Comparison of ENCODE assay signal across 9 cellular contexts in the genomic region with DNA sequence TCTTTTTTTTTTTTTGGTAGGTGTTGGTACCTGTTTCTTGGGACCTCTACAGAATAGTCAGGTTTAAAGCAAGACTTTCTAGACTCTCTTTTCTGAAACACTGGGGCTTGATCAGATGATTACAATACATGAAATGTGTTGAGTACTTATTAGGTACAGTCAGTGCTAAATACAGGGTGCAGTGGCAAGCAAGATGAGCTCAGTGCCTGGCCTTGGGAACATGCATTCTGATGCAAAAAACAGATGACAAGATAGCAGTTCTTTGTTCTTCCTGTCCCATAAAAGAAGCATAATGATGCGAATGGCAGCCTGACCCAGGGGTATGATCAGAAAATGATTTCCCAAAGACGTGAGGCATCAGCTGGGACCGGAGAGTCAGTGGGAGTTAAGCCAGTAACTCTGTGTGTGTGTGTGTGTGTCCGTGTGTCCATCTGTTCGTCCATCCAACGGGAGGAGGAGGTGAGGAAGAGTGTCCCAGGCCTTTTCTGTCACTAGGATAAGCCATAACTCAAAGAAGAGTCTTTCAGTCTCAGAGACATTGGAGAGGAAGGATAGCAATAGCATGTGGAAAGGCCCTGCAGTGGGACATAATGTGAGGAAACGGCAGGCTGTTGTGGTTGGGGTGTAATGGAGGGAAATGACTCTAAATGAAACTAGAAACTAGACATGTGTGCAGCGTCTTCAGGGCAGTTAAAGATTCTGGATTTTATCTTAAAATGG. TPM values are rescaled to one million over a fixed set of nuclear protein-coding genes. Genes with fewer than 3 reads are reported as not detected.
A peak's percentile ranks its signal among the peaks of the same experiment; 100 is the strongest.
DNase-seq lines count a peak whose midpoint lies in the region; ATAC-seq and TF ChIP-seq lines count a peak whose summit lies in the region.
"Had no signal": no experiment of that assay in that cellular context is flagged by ENCODE, and none has a peak within 500 bp of the region (broad histone marks: within the 10 kb centered on the region; RNA-seq: fewer than 3 reads in every experiment).

No MANE protein-coding gene starts in this region.

- peaks cover 18 to 25% of the 10 kb centered on the region in 2 donors for H3K4me1 Mint-ChIP-seq in effector memory CD8-positive, alpha-beta T cell (ENCODE audit: low read depth in 2 of 2)

- DNase-seq in effector memory CD8-positive, alpha-beta T cell = peak in 1 of 3 experiments; percentile 3
- no peak for DNase-seq in psoas muscle
- no peak for DNase-seq in colonic mucosa
- no peak for DNase-seq in smooth muscle cell (lab: John Stamatoyannopoulos, UW; ENCODE audit: unreplicated experiment)
- no peak for DNase-seq in H7
- DNase-seq: heart left ventricle had no signal

- peak overlapping the region; percentile 67 to 68 for H3K4me3 Mint-ChIP-seq in effector memory CD8-positive, alpha-beta T cell

- H3F3A ChIP-seq in smooth muscle cell (ENCODE audit: low read depth) = no peaks in the 10 kb centered on the region

- H3K27ac Mint-ChIP-seq in effector memory CD8-positive, alpha-beta T cell = peak overlapping the region; percentile 35 to 85

- no peaks in the 10 kb centered on the region for H3K27me3 ChIP-seq in psoas muscle (ENCODE audit: insufficient read depth in 3 of 3, low read length in 2 of 3)
- H3K27me3 ChIP-seq in colonic mucosa = no peaks in the 10 kb centered on the region
- H3K27me3 ChIP-seq in smooth muscle cell (ENCODE audit: low read depth) = no peaks in the 10 kb centered on the region
- no peaks in the 10 kb centered on the region for H3K27me3 ChIP-seq in H7 (ENCODE audit: control insufficient read depth, insufficient read depth, low read length)
- H3K27me3 ChIP-seq: heart left ventricle had no signal

- H3K4me3 ChIP-seq in psoas muscle (no peak overlapping the region), colonic mucosa (no peak overlapping the region), smooth muscle cell (no peak overlapping the region), H7 (ENCODE audit: insufficient read depth, low read depth, low read length) (no peak overlapping the region)
- H3K4me3 ChIP-seq: heart left ventricle had no signal

- no peak overlapping the region for H3K4me2 ChIP-seq in smooth muscle cell

- no peaks in the 10 kb centered on the region for H3K9me3 Mint-ChIP-seq in effector memory CD8-positive, alpha-beta T cell

- H2AFZ ChIP-seq in smooth muscle cell (ENCODE audit: low read depth) = no peak overlapping the region

- TF ChIP-seq CTCF in psoas muscle (IDR thresholded peaks at IDR 0.05) (no peak), colonic mucosa (IDR thresholded peaks at IDR 0.05) (no peak), smooth muscle cell (IDR thresholded peaks at IDR 0.05; ENCODE audit: borderline replicate concordance, insufficient read depth, poor library complexity, severe bottlenecking) (no peak)

- intact Hi-C loops in psoas muscle (cut with DNase I) (no loop called here), colonic mucosa (cut with DNase I) (no loop called here)

- ATAC-seq in GM18499 (IDR thresholded peaks at IDR 0.05; ENCODE audit: insufficient read depth, unreplicated experiment) (peak; percentile 96), GM21447 (IDR thresholded peaks at IDR 0.05; ENCODE audit: unreplicated experiment) (peak; percentile 99), HG03521 (IDR thresholded peaks at IDR 0.05; ENCODE audit: unreplicated experiment) (peak; percentile 97), psoas muscle (no peak)
- peak; percentile 80 for ATAC-seq in effector memory CD8-positive, alpha-beta T cell (replicated peaks)

- peaks cover 8% of the 10 kb centered on the region for H3K4me1 ChIP-seq in psoas muscle
- H3K4me1 ChIP-seq in colonic mucosa = no peaks in the 10 kb centered on the region
- H3K4me1 ChIP-seq in smooth muscle cell (ENCODE audit: low read depth) = no peaks in the 10 kb centered on the region

- H3K9ac ChIP-seq in colonic mucosa (ENCODE audit: low read depth in 2 of 2, low read length in 2 of 2) (no peak overlapping the region), smooth muscle cell (ENCODE audit: low read depth) (no peak overlapping the region)

- H3K27ac ChIP-seq in psoas muscle = no peak overlapping the region
- H3K27ac ChIP-seq in colonic mucosa = no peak overlapping the region
- no peak overlapping the region for H3K27ac ChIP-seq in smooth muscle cell (ENCODE audit: low read depth)
- H3K27ac ChIP-seq: heart left ventricle had no signal

- H3K79me2 ChIP-seq in smooth muscle cell (ENCODE audit: low read depth) = no peaks in the 10 kb centered on the region

- H3K36me3 ChIP-seq in psoas muscle (ENCODE audit: insufficient read depth in 1 of 2, low read depth in 1 of 2) (no peaks in the 10 kb centered on the region), colonic mucosa (no peaks in the 10 kb centered on the region), smooth muscle cell (ENCODE audit: low read depth) (no peaks in the 10 kb centered on the region), H7 (replicated peaks; ENCODE audit: control insufficient read depth, insufficient read depth, low read length) (no peaks in the 10 kb centered on the region; the same call in 1 of the 2 replicates)
- H3K36me3 ChIP-seq: heart left ventricle had no signal

- peaks cover 3% of the 10 kb centered on the region for H3K36me3 Mint-ChIP-seq in effector memory CD8-positive, alpha-beta T cell (ENCODE audit: insufficient read depth)

- H3K27me3 Mint-ChIP-seq in effector memory CD8-positive, alpha-beta T cell = no peaks in the 10 kb centered on the region

- no peaks in the 10 kb centered on the region for H4K20me1 ChIP-seq in smooth muscle cell (ENCODE audit: low read depth)

- 69 to 77% (median 70%) methylated on average over 8 of the region's 8 CpGs for WGBS in psoas muscle, 3 donors
- WGBS in smooth muscle cell (ENCODE audit: low lambda C conversion rate) = 78% methylated on average over 8 of the region's 8 CpGs

- H3K9me3 ChIP-seq in psoas muscle (no peaks in the 10 kb centered on the region), colonic mucosa (no peaks in the 10 kb centered on the region), smooth muscle cell (replicated peaks; ENCODE audit: low read depth) (no peaks in the 10 kb centered on the region)
- H3K9me3 ChIP-seq: heart left ventricle had no signal

RNA-seq across cellular contexts. Expression of gene SLAIN1, which starts 32.2 kb away (rescaled TPM):
- total RNA-seq in psoas muscle (1 to 10 TPM; 3.1 to 6.6 (median 4.2) TPM), colonic mucosa (1 to 10 TPM; 2.1 to 3.5 TPM), smooth muscle cell (0.18 and 0.81 TPM in 2 replicates)
- polyA plus RNA-seq in psoas muscle (1 to 10 TPM in 2 of 3 donors, under 1 TPM in 1; 0.69 to 2.9 (median 2.3) TPM), smooth muscle cell (1.3 TPM in 1 of 2 replicates, not detected in the other)
- 17.5 and 22.4 TPM in 2 replicates for total RNA-seq in H7 (2014; rRNA removed; shearing (Covaris generic))

Comparison
In these comparisons a context has a peak if more than half of its experiments do, and no peak if none do; other contexts are left out.
1. ATAC-seq: peak in GM18499 (single experiment), GM21447 (single experiment), HG03521 (single experiment) and effector memory CD8-positive, alpha-beta T cell (single experiment); none in psoas muscle (0 of 4).